ENCODE assay signal across 8 cellular contexts in genomic region chr6:136783495-136784270, GRCh38. TPM values are rescaled to one million over a fixed set of nuclear protein-coding genes. Genes with fewer than 3 reads are reported as not detected.
DNase-seq lines count a peak whose midpoint lies in the region; ATAC-seq and TF ChIP-seq lines count a peak whose summit lies in the region.

No MANE protein-coding gene starts in this region.

- H3K4me1 ChIP-seq in CD4-positive, CD25-positive, alpha-beta regulatory T cell (ENCODE audit: control insufficient read depth, insufficient read depth, low read length, poor library complexity, severe bottlenecking) = peaks cover 75% of the 10 kb centered on the region

- peaks cover 42 to 90% (median 72%) of the 10 kb centered on the region in 4 donors for H3K4me1 Mint-ChIP-seq in CD4-positive, CD25-positive, alpha-beta regulatory T cell
- peaks cover 84% of the 10 kb centered on the region for H3K4me1 Mint-ChIP-seq in activated T-helper 1 cell treated with anti-CD3 and anti-CD28 coated beads, Interleukin-12 subunit alpha, Interleukin-12 subunit beta, Interleukin-2, Interleukin-4 antibody, amounts not matched to agents 30 ng/mL and 10 ng/mL and 1 ng/mL, durations not matched to agents 14 hours and 24 hours and 36 hours (ENCODE audit: low read depth)
- peaks cover 60 to 75% of the 10 kb centered on the region in 2 donors for H3K4me1 Mint-ChIP-seq in natural killer cell treated with Interleukin-12 subunit alpha and Interleukin-12 subunit beta and Interleukin-15 and Interleukin-18, amount 100 ng/mL, for 72 hours (ENCODE audit: low read depth in 2 of 2)

- peak in 1 of 3 donors; percentile 41 for DNase-seq in CD4-positive, CD25-positive, alpha-beta regulatory T cell
- no peak for DNase-seq in activated T-helper 1 cell treated with anti-CD3 and anti-CD28 coated beads, Interleukin-12 subunit alpha, Interleukin-12 subunit beta, Interleukin-2, Interleukin-4 antibody, amounts not matched to agents 30 ng/mL and 10 ng/mL and 1 ng/mL, durations not matched to agents 14 hours and 24 hours and 36 hours (ENCODE audit: low spot score)
- DNase-seq in natural killer cell treated with Interleukin-12 subunit alpha and Interleukin-12 subunit beta and Interleukin-15 and Interleukin-18, amount 100 ng/mL, for 72 hours (ENCODE audit: low spot score) = no peak
- DNase-seq in NK-92 (lab: John Stamatoyannopoulos, UW; ENCODE audit: unreplicated experiment) (no peak), brain microvascular endothelial cell (no peak), SHP77 (lab: John Stamatoyannopoulos, UW) (no peak)

- H3K9me3 Mint-ChIP-seq in CD4-positive, CD25-positive, alpha-beta regulatory T cell = peaks cover 0 to 3% (median 0%) of the 10 kb centered on the region in 7 donors
- H3K9me3 Mint-ChIP-seq in activated T-helper 1 cell treated with anti-CD3 and anti-CD28 coated beads, Interleukin-12 subunit alpha, Interleukin-12 subunit beta, Interleukin-2, Interleukin-4 antibody, amounts not matched to agents 30 ng/mL and 10 ng/mL and 1 ng/mL, durations not matched to agents 14 hours and 24 hours and 36 hours = no peaks in the 10 kb centered on the region
- H3K9me3 Mint-ChIP-seq in natural killer cell treated with Interleukin-12 subunit alpha and Interleukin-12 subunit beta and Interleukin-15 and Interleukin-18, amount 100 ng/mL, for 72 hours = no peaks in the 10 kb centered on the region

- H3K27me3 Mint-ChIP-seq in CD4-positive, CD25-positive, alpha-beta regulatory T cell = no peaks in the 10 kb centered on the region
- H3K27me3 Mint-ChIP-seq in activated T-helper 1 cell treated with anti-CD3 and anti-CD28 coated beads, Interleukin-12 subunit alpha, Interleukin-12 subunit beta, Interleukin-2, Interleukin-4 antibody, amounts not matched to agents 30 ng/mL and 10 ng/mL and 1 ng/mL, durations not matched to agents 14 hours and 24 hours and 36 hours (ENCODE audit: insufficient read depth) = no peaks in the 10 kb centered on the region
- no peaks in the 10 kb centered on the region for H3K27me3 Mint-ChIP-seq in natural killer cell treated with Interleukin-12 subunit alpha and Interleukin-12 subunit beta and Interleukin-15 and Interleukin-18, amount 100 ng/mL, for 72 hours

- in situ Hi-C loops in brain microvascular endothelial cell (cut with HindIII; ENCODE audit: low pct_ligation_motif_present, low sequenced_read_pairs) = no loop called here

- peaks cover 5% of the 10 kb centered on the region for H3K36me3 ChIP-seq in CD4-positive, CD25-positive, alpha-beta regulatory T cell (ENCODE audit: control insufficient read depth, insufficient read depth, low read length)
- H3K36me3 ChIP-seq in brain microvascular endothelial cell (replicated peaks) = no peaks in the 10 kb centered on the region

- peak overlapping the region; percentile 71 to 91 (median 90) for H3K27ac Mint-ChIP-seq in CD4-positive, CD25-positive, alpha-beta regulatory T cell
- H3K27ac Mint-ChIP-seq in activated T-helper 1 cell treated with anti-CD3 and anti-CD28 coated beads, Interleukin-12 subunit alpha, Interleukin-12 subunit beta, Interleukin-2, Interleukin-4 antibody, amounts not matched to agents 30 ng/mL and 10 ng/mL and 1 ng/mL, durations not matched to agents 14 hours and 24 hours and 36 hours = peak overlapping the region; percentile 80
- peak overlapping the region; percentile 94 to 96 for H3K27ac Mint-ChIP-seq in natural killer cell treated with Interleukin-12 subunit alpha and Interleukin-12 subunit beta and Interleukin-15 and Interleukin-18, amount 100 ng/mL, for 72 hours

- H3K4me3 Mint-ChIP-seq in CD4-positive, CD25-positive, alpha-beta regulatory T cell = peak overlapping the region; percentile 28 to 87 (median 76)
- peak overlapping the region; percentile 62 for H3K4me3 Mint-ChIP-seq in activated T-helper 1 cell treated with anti-CD3 and anti-CD28 coated beads, Interleukin-12 subunit alpha, Interleukin-12 subunit beta, Interleukin-2, Interleukin-4 antibody, amounts not matched to agents 30 ng/mL and 10 ng/mL and 1 ng/mL, durations not matched to agents 14 hours and 24 hours and 36 hours
- H3K4me3 Mint-ChIP-seq in natural killer cell treated with Interleukin-12 subunit alpha and Interleukin-12 subunit beta and Interleukin-15 and Interleukin-18, amount 100 ng/mL, for 72 hours = peak overlapping the region; percentile 77

- intact Hi-C loops in activated T-helper 1 cell treated with anti-CD3 and anti-CD28 coated beads, Interleukin-12 subunit alpha, Interleukin-12 subunit beta, Interleukin-2, Interleukin-4 antibody, amounts not matched to agents 30 ng/mL and 10 ng/mL and 1 ng/mL, durations not matched to agents 14 hours and 24 hours and 36 hours (cut with micrococcal nuclease) = loop anchor here (10.0 kb wide), 1 partner anchor 1139 kb away; no protein-coding TSS in a partner anchor

- peak overlapping the region; percentile 51 for H3K4me3 ChIP-seq in CD4-positive, CD25-positive, alpha-beta regulatory T cell (ENCODE audit: low read depth, low read length)
- H3K4me3 ChIP-seq in brain microvascular endothelial cell (ENCODE audit: low read depth, low read length) = no peak overlapping the region

- peak overlapping the region; percentile 33 for H3K27ac ChIP-seq in CD4-positive, CD25-positive, alpha-beta regulatory T cell (ENCODE audit: insufficient read depth, low read length, poor library complexity, severe bottlenecking)
- H3K27ac ChIP-seq in brain microvascular endothelial cell = no peak overlapping the region

- no peaks in the 10 kb centered on the region for H3K27me3 ChIP-seq in CD4-positive, CD25-positive, alpha-beta regulatory T cell (ENCODE audit: control insufficient read depth, insufficient read depth, low read length)
- H3K27me3 ChIP-seq in brain microvascular endothelial cell (replicated peaks) = no peaks in the 10 kb centered on the region

- peak; percentile 31 to 43 for ATAC-seq in CD4-positive, CD25-positive, alpha-beta regulatory T cell (ENCODE audit: low read depth in 2 of 2)
- ATAC-seq in GM19372 (IDR thresholded peaks at IDR 0.05; ENCODE audit: low read depth, unreplicated experiment) = peak; percentile 60
- ATAC-seq in HG03378 (IDR thresholded peaks at IDR 0.05; ENCODE audit: unreplicated experiment) = peak; percentile 70
- peak; percentile 70 to 71 for ATAC-seq in natural killer cell treated with Interleukin-12 subunit alpha and Interleukin-12 subunit beta and Interleukin-15 and Interleukin-18, amount 100 ng/mL, for 72 hours

- H3K9me3 ChIP-seq in CD4-positive, CD25-positive, alpha-beta regulatory T cell (ENCODE audit: control insufficient read depth in 2 of 2, low read length in 2 of 2) = no peaks in the 10 kb centered on the region

- H3K36me3 Mint-ChIP-seq in CD4-positive, CD25-positive, alpha-beta regulatory T cell = peaks cover 26% of the 10 kb centered on the region
- H3K36me3 Mint-ChIP-seq in activated T-helper 1 cell treated with anti-CD3 and anti-CD28 coated beads, Interleukin-12 subunit alpha, Interleukin-12 subunit beta, Interleukin-2, Interleukin-4 antibody, amounts not matched to agents 30 ng/mL and 10 ng/mL and 1 ng/mL, durations not matched to agents 14 hours and 24 hours and 36 hours (ENCODE audit: low read depth) = peaks cover 29% of the 10 kb centered on the region
- peaks cover 26% of the 10 kb centered on the region for H3K36me3 Mint-ChIP-seq in natural killer cell treated with Interleukin-12 subunit alpha and Interleukin-12 subunit beta and Interleukin-15 and Interleukin-18, amount 100 ng/mL, for 72 hours

- TF ChIP-seq CTCF in brain microvascular endothelial cell (IDR thresholded peaks at IDR 0.05; ENCODE audit: low read depth, low read length, missing control alignments) = no peak

RNA-seq across cellular contexts. Expression of gene MAP3K5, which starts 8.6 kb away (rescaled TPM):
- total RNA-seq in CD4-positive, CD25-positive, alpha-beta regulatory T cell = 44.0 TPM
- polyA plus RNA-seq in CD4-positive, CD25-positive, alpha-beta regulatory T cell = 10 to 100 TPM; 14.4 to 25.9 (median 17.9) TPM
- total RNA-seq in activated T-helper 1 cell treated with anti-CD3 and anti-CD28 coated beads, Interleukin-12 subunit alpha, Interleukin-12 subunit beta, Interleukin-2, Interleukin-4 antibody, amounts not matched to agents 30 ng/mL and 10 ng/mL and 1 ng/mL, durations not matched to agents 14 hours and 24 hours and 36 hours = 12.2 and 13.4 TPM in 2 replicates
- 10 to 100 TPM; 27.9 to 33.0 TPM for total RNA-seq in natural killer cell treated with Interleukin-12 subunit alpha and Interleukin-12 subunit beta and Interleukin-15 and Interleukin-18, amount 100 ng/mL, for 72 hours

RNA-seq across cellular contexts. Expression of gene PEX7, which starts 38.7 kb away (rescaled TPM):
- 4.1 TPM for total RNA-seq in CD4-positive, CD25-positive, alpha-beta regulatory T cell
- 1 to 10 TPM; 4.8 to 9.4 (median 6.3) TPM for polyA plus RNA-seq in CD4-positive, CD25-positive, alpha-beta regulatory T cell
- 3.7 and 4.2 TPM in 2 replicates for total RNA-seq in activated T-helper 1 cell treated with anti-CD3 and anti-CD28 coated beads, Interleukin-12 subunit alpha, Interleukin-12 subunit beta, Interleukin-2, Interleukin-4 antibody, amounts not matched to agents 30 ng/mL and 10 ng/mL and 1 ng/mL, durations not matched to agents 14 hours and 24 hours and 36 hours
- total RNA-seq in natural killer cell treated with Interleukin-12 subunit alpha and Interleukin-12 subunit beta and Interleukin-15 and Interleukin-18, amount 100 ng/mL, for 72 hours = 1 to 10 TPM; 4.2 to 5.9 TPM
